In genomic region chr7:132318338-132319318, GRCh38 we compare ENCODE assay signal across 8 cellular contexts.
DNase-seq lines count a peak whose midpoint lies in the region; TF ChIP-seq lines count a peak whose summit lies in the region.

No MANE protein-coding gene starts in this region.

- WGBS in ovary, 3 donors, result 7 to 8% (median 8%) methylated on average over 21 of the region's 21 CpGs
- WGBS in transverse colon (ENCODE audit: low coverage in 1 of 2), 2 donors, result 0 to 13% methylated on average over 2 to 21 of the region's 21 CpGs

- H3K4me1 ChIP-seq in ovary (ENCODE audit: insufficient read depth) (peaks cover 3% of the 10 kb centered on the region), transverse colon (peaks cover 0 to 10% (median 7%) of the 10 kb centered on the region in 4 donors)

- H3K36me3 ChIP-seq in SK-N-MC (ENCODE audit: insufficient read depth, low read length), result no peaks in the 10 kb centered on the region
- H3K36me3 ChIP-seq in ovary, result no peaks in the 10 kb centered on the region
- H3K36me3 ChIP-seq in transverse colon, result no peaks in the 10 kb centered on the region

- POLR2A ChIA-PET in HEK293T (lab: Yijun Ruan, JAX), result no interaction called here

- DNase-seq in GDM1 (lab: John Stamatoyannopoulos, UW), result peak; percentile 75
- peak; percentile 89 for DNase-seq in HEK293T (ENCODE audit: extremely low spot score)
- DNase-seq in NCI-H1048 (lab: John Stamatoyannopoulos, UW), result peak; percentile 22
- peak; percentile 16 for DNase-seq in SK-N-MC (ENCODE audit: low read depth, low spot score)
- DNase-seq in activated naive CD4-positive, alpha-beta T cell treated with Interleukin-2 at 50 U/mL for 16 hours, result peak; percentile 75
- peak; percentile 61 for DNase-seq in glomerular endothelial cell (ENCODE audit: extremely low read depth, low read depth, low spot score)
- DNase-seq in ovary, result peak; percentile 78 to 92 (median 87)
- peak; percentile 85 for DNase-seq in transverse colon

- TF ChIP-seq CTCF in ovary (IDR thresholded peaks at IDR 0.05) (peak; percentile 85 to 90 (median 87)), transverse colon (IDR thresholded peaks at IDR 0.05) (peak; percentile 87 to 94 (median 88))

- no peak overlapping the region for H3K4me3 ChIP-seq in SK-N-MC
- no peak overlapping the region for H3K4me3 ChIP-seq in ovary
- H3K4me3 ChIP-seq in transverse colon, result no peak overlapping the region

- H3K27ac ChIP-seq in SK-N-MC (no peak overlapping the region), ovary (no peak overlapping the region), transverse colon (no peak overlapping the region)

- H3K9me3 ChIP-seq in SK-N-MC (ENCODE audit: low read depth, low read length), result no peaks in the 10 kb centered on the region
- H3K9me3 ChIP-seq in ovary, result no peaks in the 10 kb centered on the region
- no peaks in the 10 kb centered on the region for H3K9me3 ChIP-seq in transverse colon

- TF ChIP-seq EP300 in ovary (IDR thresholded peaks at IDR 0.05), result no peak
- TF ChIP-seq EP300 in transverse colon (IDR thresholded peaks at IDR 0.05; ENCODE audit: low read depth), result no peak

- no peak overlapping the region for H3K9ac ChIP-seq in SK-N-MC (ENCODE audit: insufficient read length)

- intact Hi-C loops in ovary (cut with DNase I), result loop anchor here in 3 of 4 donors (2.0 to 10.0 kb wide), 4 partner anchors 258 to 374 kb away; partner anchors contain the start of gene PLXNA4 (in 1 of the 3)
- intact Hi-C loops in transverse colon (cut with DNase I; ENCODE audit: low total_unique reads), result loop anchor here (2.0 kb wide), 1 partner anchor 262 kb away; no protein-coding TSS in a partner anchor

- CTCF ChIA-PET in HEK293T (lab: Yijun Ruan, JAX), result interaction anchor here (0.5 to 1.7 kb wide), 15 partner anchors 9 to 631 kb away, joined by 3 to 18 read pairs (median 3); no protein-coding TSS in a partner anchor

- H3K27me3 ChIP-seq in ovary (no peaks in the 10 kb centered on the region), transverse colon (no peaks in the 10 kb centered on the region)

- in situ Hi-C loops in transverse colon (cut with MboI; ENCODE audit: low pct_ligation_motif_present in 1 of 4, low pct_unique_long_range_greater_than_20kb in 1 of 4, low sequenced_read_pairs in 3 of 4), result loop anchor here in 3 of 4 donors (5.0 to 10.0 kb wide), 3 partner anchors 256 to 269 kb away; partner anchors contain the start of gene PLXNA4 (in 1 of the 3)

- TF ChIP-seq POLR2A in ovary (IDR thresholded peaks at IDR 0.05), result no peak
- TF ChIP-seq POLR2A in transverse colon (IDR thresholded peaks at IDR 0.05), result no peak

TF ChIP-seq in HEK293T, 16 proteins besides CTCF, POLR2A, EP300 and RAD21:
- TF ChIP-seq ZNF384 (IDR thresholded peaks at IDR 0.05), result peak; percentile 87
- no peak for TF ChIP-seq FOXA1 (IDR thresholded peaks at IDR 0.05)

Comparison
In these comparisons a context has a peak if more than half of its experiments do, and no peak if none do; other contexts are left out.
1. DNase-seq: peak in every context shown above with its lines; median percentile 89 in HEK293T; 87 in ovary; 85 in transverse colon; 75 in GDM1; 75 in activated naive CD4-positive, alpha-beta T cell treated with Interleukin-2 at 50 U/mL for 16 hours; 61 in glomerular endothelial cell; 22 in NCI-H1048; 16 in SK-N-MC.